In genomic region chr3:149278911-149279310, GRCh38 we compare ENCODE assay signal across 13 cellular contexts. TPM values are rescaled to one million over a fixed set of nuclear protein-coding genes. Genes with fewer than 3 reads are reported as not detected.
"Had no signal": no experiment of that assay in that cellular context is flagged by ENCODE, and none has a peak within 500 bp of the region (broad histone marks: within the 10 kb centered on the region; RNA-seq: fewer than 3 reads in every experiment).

No MANE protein-coding gene starts in this region.

- H3K9ac ChIP-seq: parathyroid adenoma had no signal

- H3K27me3 Mint-ChIP-seq: activated T-cell treated with anti-CD3 and anti-CD28 coated beads, Interleukin-2, amount 50 U/mL, for 24 hours had no signal

- H3K27me3 ChIP-seq: esophagus muscularis mucosa had no signal

- H3K4me1 Mint-ChIP-seq: neural crest cell had no signal

- H3K4me1 ChIP-seq: parathyroid adenoma had no signal

- ATAC-seq: activated naive CD4-positive, alpha-beta T cell treated with anti-CD3 and anti-CD28 coated beads, Interleukin-2, amount 50 U/mL, for 72 hours; left colon had no signal

- H3K27ac Mint-ChIP-seq: activated naive CD4-positive, alpha-beta T cell treated with anti-CD3 and anti-CD28 coated beads, Interleukin-2, amount 50 U/mL, for 72 hours; activated T-cell treated with anti-CD3 and anti-CD28 coated beads, Interleukin-2, amount 50 U/mL, for 24 hours had no signal

- H3K9me3 Mint-ChIP-seq: activated naive CD4-positive, alpha-beta T cell treated with anti-CD3 and anti-CD28 coated beads, Interleukin-2, amount 50 U/mL, for 72 hours; activated T-cell treated with anti-CD3 and anti-CD28 coated beads, Interleukin-2, amount 50 U/mL, for 24 hours; neural crest cell had no signal

- H3K36me3 Mint-ChIP-seq: activated naive CD4-positive, alpha-beta T cell treated with anti-CD3 and anti-CD28 coated beads, Interleukin-2, amount 50 U/mL, for 72 hours had no signal

- H3K27ac ChIP-seq: esophagus muscularis mucosa, parathyroid adenoma had no signal

- H3K9me3 ChIP-seq: esophagus muscularis mucosa had no signal

- H2AFZ ChIP-seq: parathyroid adenoma had no signal

- DNase-seq: activated CD4-positive, alpha-beta T cell treated with anti-CD3 and anti-CD28 coated beads, Interleukin-2, amount 50 U/mL, for 1 hour; activated effector memory CD4-positive, alpha-beta T cell treated with anti-CD3 and anti-CD28 coated beads, Interleukin-2, amount 50 U/mL, for 16 hours; activated T-cell treated with anti-CD3 and anti-CD28 coated beads, Interleukin-2, amount 50 U/mL, for 24 hours; amygdala; left colon; retina; stimulated activated CD4-positive, alpha-beta T cell treated with anti-CD3 and anti-CD28 coated beads, Interleukin-4, amount 100 ng/mL, for 4 hours; T-helper 2 cell had no signal

- H3K79me2 ChIP-seq: parathyroid adenoma had no signal

- H3K4me3 Mint-ChIP-seq: activated T-cell treated with anti-CD3 and anti-CD28 coated beads, Interleukin-2, amount 50 U/mL, for 24 hours; neural crest cell had no signal

- H3K4me3 ChIP-seq: esophagus muscularis mucosa had no signal

- H3K36me3 ChIP-seq: esophagus muscularis mucosa had no signal

- FAIRE-seq: bronchial epithelial cell had no signal

RNA-seq across cellular contexts. Expression of gene TM4SF18, which starts 54.5 kb away (rescaled TPM):
- total RNA-seq: activated naive CD4-positive, alpha-beta T cell treated with anti-CD3 and anti-CD28 coated beads, Interleukin-2, amount 50 U/mL, for 72 hours; bronchial epithelial cell; neural crest cell had no signal

RNA-seq across cellular contexts. Expression of gene CP, which starts 57.3 kb away (rescaled TPM):
- total RNA-seq: activated naive CD4-positive, alpha-beta T cell treated with anti-CD3 and anti-CD28 coated beads, Interleukin-2, amount 50 U/mL, for 72 hours; bronchial epithelial cell had no signal
